Comparison of ENCODE assay signal across 6 cellular contexts in genomic region chr20:63741676-63742380, GRCh38. TPM values are rescaled to one million over a fixed set of nuclear protein-coding genes. Genes with fewer than 3 reads are reported as not detected.
DNase-seq lines count a peak whose midpoint lies in the region; ATAC-seq and TF ChIP-seq lines count a peak whose summit lies in the region.

No MANE protein-coding gene starts in this region.

- H3K27me3 Mint-ChIP-seq in brain (no peaks in the 10 kb centered on the region), neural crest cell (ENCODE audit: low read depth) (peaks cover 4% of the 10 kb centered on the region)

- H4K20me1 ChIP-seq in DND-41 (ENCODE audit: insufficient read depth, low read length) = peaks cover 27% of the 10 kb centered on the region

- no peaks in the 10 kb centered on the region for H3K4me1 Mint-ChIP-seq in brain
- H3K4me1 Mint-ChIP-seq in neural crest cell = no peaks in the 10 kb centered on the region

- no peaks in the 10 kb centered on the region for H3K27me3 ChIP-seq in DND-41 (ENCODE audit: insufficient read depth, low read length, poor library complexity)

- peaks cover 10% of the 10 kb centered on the region for H3K36me3 Mint-ChIP-seq in brain
- peaks cover 4% of the 10 kb centered on the region for H3K36me3 Mint-ChIP-seq in neural crest cell (ENCODE audit: low read depth)

- peak overlapping the region; percentile 80 for H3K4me2 ChIP-seq in DND-41 (ENCODE audit: insufficient read depth, low read length)

- peaks cover 44% of the 10 kb centered on the region for H3K36me3 ChIP-seq in DND-41 (ENCODE audit: insufficient read depth, low read length)

- no peak for ATAC-seq in DND-41 (ENCODE audit: insufficient read depth, low read depth)
- ATAC-seq in HG02763 (IDR thresholded peaks at IDR 0.05; ENCODE audit: unreplicated experiment) = no peak

- peak overlapping the region; percentile 74; the same call in 1 of the 2 replicates for H3K9ac ChIP-seq in DND-41 (ENCODE audit: low read depth, low read length)

- no peak overlapping the region for H3K4me3 ChIP-seq in DND-41 (ENCODE audit: low read depth in 1 of 2, low read length in 2 of 2)

- H3K9me3 ChIP-seq in DND-41 (ENCODE audit: insufficient read depth, low read length, severe bottlenecking) = no peaks in the 10 kb centered on the region

- H2AFZ ChIP-seq in DND-41 (ENCODE audit: low read depth, low read length) = no peak overlapping the region

- H3K4me1 ChIP-seq in DND-41 (ENCODE audit: insufficient read depth, low read length) = peaks cover 22% of the 10 kb centered on the region

- peak overlapping the region in 4 of 5 experiments; percentile 52 to 78 (median 71) for H3K4me3 Mint-ChIP-seq in brain
- peak overlapping the region; percentile 68 for H3K4me3 Mint-ChIP-seq in neural crest cell

- H3K27ac Mint-ChIP-seq in brain (peak overlapping the region in 1 of 5 experiments; percentile 83), neural crest cell (ENCODE audit: unreplicated experiment) (no peak overlapping the region)

- DNase-seq in DND-41 = no peak
- DNase-seq in neural crest cell (ENCODE audit: low read depth, low spot score) = no peak
- DNase-seq in stimulated activated naive CD4-positive, alpha-beta T cell (lab: John Stamatoyannopoulos, UW) = no peak
- no peak for DNase-seq in epidermal melanocyte (ENCODE audit: insufficient read length, low spot score)

- H3K27ac ChIP-seq in DND-41 (ENCODE audit: low read length) = no peak overlapping the region

- TF ChIP-seq CTCF in DND-41 (IDR thresholded peaks at IDR 0.05; ENCODE audit: borderline replicate concordance, extremely low read depth, low read length, poor library complexity, severe bottlenecking) = no peak
- TF ChIP-seq CTCF in brain (conservative IDR thresholded peaks at IDR 0.05) = no peak
- no peak for TF ChIP-seq CTCF in neural crest cell (conservative IDR thresholded peaks at IDR 0.05)

- H3K9me3 Mint-ChIP-seq in brain (no peaks in the 10 kb centered on the region), neural crest cell (no peaks in the 10 kb centered on the region)

- H3K79me2 ChIP-seq in DND-41 (ENCODE audit: insufficient read depth, low read length) = peaks cover 8% of the 10 kb centered on the region; the same call in 1 of the 2 replicates

RNA-seq across cellular contexts. Expression of gene SLC2A4RG, which starts 2.3 kb away (rescaled TPM):
- polyA plus RNA-seq in brain (ENCODE audit: insufficient read depth, low read depth, low replicate concordance) = 47.5 TPM
- total RNA-seq in neural crest cell = 73.3 and 79.1 TPM in 2 replicates

RNA-seq across cellular contexts. Expression of gene LIME1, which starts 5.4 kb away (rescaled TPM):
- polyA plus RNA-seq in brain (ENCODE audit: insufficient read depth, low read depth, low replicate concordance) = 5.6 TPM
- 16.5 and 17.6 TPM in 2 replicates for total RNA-seq in neural crest cell

RNA-seq across cellular contexts. Expression of gene ZGPAT, which starts 34.0 kb away (rescaled TPM):
- polyA plus RNA-seq in brain (ENCODE audit: insufficient read depth, low read depth, low replicate concordance) = 24.3 TPM
- total RNA-seq in neural crest cell = 31.3 and 32.1 TPM in 2 replicates

RNA-seq across cellular contexts. Expression of gene ARFRP1, which starts 34.1 kb away (rescaled TPM):
- 49.6 TPM for polyA plus RNA-seq in brain (ENCODE audit: insufficient read depth, low read depth, low replicate concordance)
- 41.0 and 42.1 TPM in 2 replicates for total RNA-seq in neural crest cell

RNA-seq across cellular contexts. Expression of gene TNFRSF6B, which starts 45.4 kb away (rescaled TPM):
- 7.1 TPM for polyA plus RNA-seq in brain (ENCODE audit: insufficient read depth, low read depth, low replicate concordance)
- not detected in 2 replicates for total RNA-seq in neural crest cell
